Comparison of ENCODE assay signal across 1 cellular context in genomic region chr17:50478391-50479361, GRCh38.
TF ChIP-seq lines count a peak whose summit lies in the region.

Gene RSAD1 (plus strand): TSS chr17:50478860. CDS start chr17:50478885, 25 bp downstream.

TF ChIP-seq in K562, 482 proteins besides CTCF, POLR2A, EP300 and RAD21 (continued from another document and continues in another):
- TF ChIP-seq HMG20A (CRISPR knock-in tag; conservative IDR thresholded peaks at IDR 0.05) (no peak), POLR2B (IDR thresholded peaks at IDR 0.05; ENCODE audit: low read depth, partially characterized antibody) (no peak), BCOR (IDR thresholded peaks at IDR 0.05) (no peak), GABPA (tag; conservative IDR thresholded peaks at IDR 0.05; ENCODE audit: low read depth) (peak; percentile 80), FOXK2 (conservative IDR thresholded peaks at IDR 0.05 in 1 of 2, IDR thresholded peaks at IDR 0.05 in 1 of 2; ENCODE audit: low read depth in 2 of 2) (no peak), NFXL1 (CRISPR knock-in tag; IDR thresholded peaks at IDR 0.05) (no peak), ZNF717 (CRISPR knock-in tag; IDR thresholded peaks at IDR 0.05) (no peak), TBP (optimal IDR thresholded peaks at IDR 0.05; ENCODE audit: low read depth, low read length) (peak; percentile 74), SIN3B (IDR thresholded peaks at IDR 0.05; ENCODE audit: low read depth) (peak; percentile 81), ZNF444 (CRISPR knock-in tag; IDR thresholded peaks at IDR 0.05) (no peak), HMGN3 (IDR thresholded peaks at IDR 0.05; ENCODE audit: borderline replicate concordance, extremely low read depth, insufficient read length, low read depth, low read length) (peak; percentile 93), CSDE1 (IDR thresholded peaks at IDR 0.05) (0 out of 4 replicates have a peak, but pooled peaks of 1 of the 2 experiments have one; percentile 23), C11orf30 (IDR thresholded peaks at IDR 0.05; ENCODE audit: low read depth) (no peak; the same call in 1 of the 2 replicates), NR3C1 (CRISPR knock-in tag; IDR thresholded peaks at IDR 0.05) (peak; percentile 84), DACH1 (IDR thresholded peaks at IDR 0.05; ENCODE audit: partially characterized antibody) (no peak), HDAC3 (IDR thresholded peaks at IDR 0.05; ENCODE audit: borderline replicate concordance, partially characterized antibody) (no peak), PREB (CRISPR knock-in tag; IDR thresholded peaks at IDR 0.05) (no peak), MAZ (CRISPR knock-in tag; conservative IDR thresholded peaks at IDR 0.05 in 1 of 2, IDR thresholded peaks at IDR 0.05 in 1 of 2) (peak; percentile 75 to 95), ZNF512 (tag; IDR thresholded peaks at IDR 0.05) (no peak), POU5F1 (IDR thresholded peaks at IDR 0.05; ENCODE audit: borderline replicate concordance, low read depth, low read length, partially characterized antibody) (no peak), AFF4 (CRISPR knock-in tag; IDR thresholded peaks at IDR 0.05) (peak; percentile 69; the same call in 1 of the 2 replicates), ZNF584 (CRISPR knock-in tag; IDR thresholded peaks at IDR 0.05; ENCODE audit: low read depth) (no peak), ZNF408 (CRISPR knock-in tag; IDR thresholded peaks at IDR 0.05; ENCODE audit: low read depth) (no peak), CBX5 (IDR thresholded peaks at IDR 0.05; ENCODE audit: borderline replicate concordance, low read depth) (0 out of 2 replicates have a peak, but pooled peaks have one; percentile 36), NR2C2 (CRISPR knock-in tag; IDR thresholded peaks at IDR 0.05) (peak; percentile 53; the same call in 1 of the 2 replicates), NR2C2 (tag; IDR thresholded peaks at IDR 0.05) (peak; percentile 93), SNRNP70 (optimal IDR thresholded peaks at IDR 0.05; ENCODE audit: low read depth, low read length) (no peak), ZNF318 (IDR thresholded peaks at IDR 0.05; ENCODE audit: borderline replicate concordance in 1 of 2, low read depth in 1 of 2) (no peak), SMAD2 (IDR thresholded peaks at IDR 0.05; ENCODE audit: low read depth, low read length) (no peak), FOXO4 (CRISPR knock-in tag; IDR thresholded peaks at IDR 0.05) (no peak), HEY1 (CRISPR knock-in tag; IDR thresholded peaks at IDR 0.05; ENCODE audit: borderline replicate concordance) (no peak), ARNT (IDR thresholded peaks at IDR 0.05) (no peak), LARP7 (IDR thresholded peaks at IDR 0.05) (no peak), ZNF239 (CRISPR knock-in tag; IDR thresholded peaks at IDR 0.05) (no peak)
